8 cellular contexts compared by ENCODE assay signal in genomic region chr13:51797664-51798488, GRCh38. TPM values are rescaled to one million over a fixed set of nuclear protein-coding genes. Genes with fewer than 3 reads are reported as not detected.
DNase-seq lines count a peak whose midpoint lies in the region; ATAC-seq and TF ChIP-seq lines count a peak whose summit lies in the region.

No MANE protein-coding gene starts in this region.

- H3K4me3 Mint-ChIP-seq in activated CD8-positive, alpha-beta T cell treated with anti-CD3 and anti-CD28 coated beads, Interleukin-2, amount 10 ng/mL, durations not matched to agents 7 days and 5 days, result no peak overlapping the region
- no peak overlapping the region for H3K4me3 Mint-ChIP-seq in osteocyte (ENCODE audit: unreplicated experiment)

- no peak for TF ChIP-seq POLR2A in esophagus squamous epithelium (IDR thresholded peaks at IDR 0.05)

- H3K27me3 ChIP-seq in esophagus squamous epithelium, result no peaks in the 10 kb centered on the region

- H3K4me1 ChIP-seq in esophagus squamous epithelium, result peaks cover 17 to 53% (median 27%) of the 10 kb centered on the region in 3 donors

- no peaks in the 10 kb centered on the region for H3K27me3 Mint-ChIP-seq in activated CD8-positive, alpha-beta T cell treated with anti-CD3 and anti-CD28 coated beads, Interleukin-2, amount 10 ng/mL, durations not matched to agents 7 days and 5 days (ENCODE audit: low read depth)
- no peaks in the 10 kb centered on the region for H3K27me3 Mint-ChIP-seq in osteocyte (ENCODE audit: unreplicated experiment)

- CTCF ChIA-PET in AG04449 (lab: Yijun Ruan, JAX), result interaction anchor here (0.7 to 10.4 kb wide), 30 partner anchors 11 to 672 kb away, joined by 3 to 96 read pairs (median 5); partner anchors contain the start of gene INTS6
- CTCF ChIA-PET in activated CD8-positive, alpha-beta T cell treated with anti-CD3 and anti-CD28 coated beads, Interleukin-2, amount 10 ng/mL, durations not matched to agents 7 days and 5 days (lab: Charles Lee), result interaction anchor here (0.6 to 5.4 kb wide), 60 partner anchors 8 to 673 kb away, joined by 3 to 94 read pairs (median 4); partner anchors contain the start of gene INTS6

- no peak overlapping the region for H3K27ac Mint-ChIP-seq in activated CD8-positive, alpha-beta T cell treated with anti-CD3 and anti-CD28 coated beads, Interleukin-2, amount 10 ng/mL, durations not matched to agents 7 days and 5 days
- no peak overlapping the region for H3K27ac Mint-ChIP-seq in osteocyte (ENCODE audit: unreplicated experiment)

- H3K36me3 ChIP-seq in esophagus squamous epithelium, result peaks cover 0 to 22% (median 3%) of the 10 kb centered on the region in 3 donors

- intact Hi-C loops in esophagus squamous epithelium (cut with DNase I), result no loop called here

- ATAC-seq in HG03442 (IDR thresholded peaks at IDR 0.05; ENCODE audit: unreplicated experiment), result peak; percentile 33
- peak; percentile 76 for ATAC-seq in activated CD8-positive, alpha-beta T cell treated with anti-CD3 and anti-CD28 coated beads, Interleukin-2, amount 10 ng/mL, durations not matched to agents 7 days and 5 days
- ATAC-seq in HG02970 (IDR thresholded peaks at IDR 0.05; ENCODE audit: low FRiP score, unreplicated experiment), result no peak

- no peaks in the 10 kb centered on the region for H3K9me3 Mint-ChIP-seq in activated CD8-positive, alpha-beta T cell treated with anti-CD3 and anti-CD28 coated beads, Interleukin-2, amount 10 ng/mL, durations not matched to agents 7 days and 5 days (ENCODE audit: insufficient read depth)
- H3K9me3 Mint-ChIP-seq in osteocyte (ENCODE audit: unreplicated experiment), result no peaks in the 10 kb centered on the region

- peaks cover 24% of the 10 kb centered on the region for H3K4me1 Mint-ChIP-seq in activated CD8-positive, alpha-beta T cell treated with anti-CD3 and anti-CD28 coated beads, Interleukin-2, amount 10 ng/mL, durations not matched to agents 7 days and 5 days (ENCODE audit: low read depth)
- H3K4me1 Mint-ChIP-seq in osteocyte (ENCODE audit: unreplicated experiment), result peaks cover 25% of the 10 kb centered on the region

- no peak overlapping the region for H3K4me3 ChIP-seq in AG04449 (ENCODE audit: low read depth, low read length)
- no peak overlapping the region for H3K4me3 ChIP-seq in GM12875 (ENCODE audit: low read depth, low read length)
- no peak overlapping the region for H3K4me3 ChIP-seq in esophagus squamous epithelium

- no peaks in the 10 kb centered on the region for H3K36me3 Mint-ChIP-seq in activated CD8-positive, alpha-beta T cell treated with anti-CD3 and anti-CD28 coated beads, Interleukin-2, amount 10 ng/mL, durations not matched to agents 7 days and 5 days (ENCODE audit: low read depth)
- peaks cover 4% of the 10 kb centered on the region for H3K36me3 Mint-ChIP-seq in osteocyte (ENCODE audit: unreplicated experiment)

- 52 to 72% methylated on average over 8 to 10 of the region's 12 CpGs for WGBS in esophagus squamous epithelium, 2 donors

- no peaks in the 10 kb centered on the region for H3K9me3 ChIP-seq in esophagus squamous epithelium

- no peak overlapping the region for H3K27ac ChIP-seq in esophagus squamous epithelium

- TF ChIP-seq CTCF in AG04449 (IDR thresholded peaks at IDR 0.05; ENCODE audit: insufficient read depth, low read length, missing control alignments), result peak; percentile 42
- peak; percentile 55 for TF ChIP-seq CTCF in GM12875 (IDR thresholded peaks at IDR 0.05; ENCODE audit: borderline replicate concordance, insufficient read depth, low read depth, low read length)
- peak in 5 of 6 experiments; percentile 39 to 78 (median 63) for TF ChIP-seq CTCF in esophagus squamous epithelium (IDR thresholded peaks at IDR 0.05)
- peak; percentile 63 for TF ChIP-seq CTCF in osteocyte (IDR thresholded peaks at IDR 0.05)

- DNase-seq in AG04449 (ENCODE audit: low read depth, low spot score), result no peak
- DNase-seq in NCI-H446 treated with DMSO at 0.1 percent for 48 hours (lab: John Stamatoyannopoulos, UW), result peak; percentile 49
- peak; percentile 77 for DNase-seq in activated CD8-positive, alpha-beta T cell treated with anti-CD3 and anti-CD28 coated beads, Interleukin-2, amount 10 ng/mL, durations not matched to agents 7 days and 5 days
- no peak for DNase-seq in esophagus squamous epithelium (lab: John Stamatoyannopoulos, UW)
- DNase-seq in osteocyte (ENCODE audit: extremely low spot score, unreplicated experiment), result no peak

- POLR2A ChIA-PET in AG04449 (lab: Yijun Ruan, JAX), result interaction anchor here (1.3 to 1.9 kb wide), 3 partner anchors 12 to 345 kb away, joined by 3 to 8 read pairs (median 3); partner anchors contain the start of gene INTS6
- POLR2A ChIA-PET in activated CD8-positive, alpha-beta T cell treated with anti-CD3 and anti-CD28 coated beads, Interleukin-2, amount 10 ng/mL, durations not matched to agents 7 days and 5 days (lab: Charles Lee), result interaction anchor here (0.5 to 1.8 kb wide), 10 partner anchors 11 to 657 kb away, joined by 3 to 7 read pairs (median 3); partner anchors contain the start of gene INTS6

RNA-seq across cellular contexts. Expression of gene DHRS12, which starts 6.1 kb away (rescaled TPM):
- total RNA-seq in activated CD8-positive, alpha-beta T cell treated with anti-CD3 and anti-CD28 coated beads, Interleukin-2, amount 10 ng/mL, durations not matched to agents 7 days and 5 days, result 10 to 100 TPM in 1 of 2 experiments, 1 to 10 TPM in 1; 8.9 to 10.0 TPM
- total RNA-seq in esophagus squamous epithelium, result 10 to 100 TPM in 1 of 4 donors, 1 to 10 TPM in 3; 4.7 to 11.3 (median 7.9) TPM
- total RNA-seq in osteocyte, result 9.2 and 9.3 TPM in 2 replicates

RNA-seq across cellular contexts. Expression of gene TMEM272, which starts 47.1 kb away (rescaled TPM):
- total RNA-seq in activated CD8-positive, alpha-beta T cell treated with anti-CD3 and anti-CD28 coated beads, Interleukin-2, amount 10 ng/mL, durations not matched to agents 7 days and 5 days, result under 1 TPM; 0.23 to 0.29 TPM
- not detected for total RNA-seq in esophagus squamous epithelium
- not detected in 2 replicates for total RNA-seq in osteocyte

Comparison
In these comparisons a context has a peak if more than half of its experiments do, and no peak if none do; other contexts are left out.
1. DNase-seq: peak in NCI-H446 treated with DMSO at 0.1 percent for 48 hours (single experiment) and activated CD8-positive, alpha-beta T cell treated with anti-CD3 and anti-CD28 coated beads, Interleukin-2, amount 10 ng/mL, durations not matched to agents 7 days and 5 days (single experiment); none in AG04449 (single experiment), esophagus squamous epithelium (single experiment) and osteocyte (single experiment).
2. Peak in every context shown above with its lines, with median percentiles within 50 percentile points of each other: CTCF ChIP-seq.